1 cellular context compared by ENCODE assay signal in genomic region chr1:230146709-230147108, GRCh38.
TF ChIP-seq lines count a peak whose summit lies in the region.

No MANE protein-coding gene starts in this region.

TF ChIP-seq in H1, 55 proteins besides CTCF, POLR2A, EP300 and RAD21 (continued from another document):
- TF ChIP-seq CTBP2 (IDR thresholded peaks at IDR 0.05; ENCODE audit: borderline replicate concordance, insufficient read depth, insufficient read length, low read length), result no peak
- no peak for TF ChIP-seq RBBP5 (IDR thresholded peaks at IDR 0.05; ENCODE audit: borderline replicate concordance, low read depth, low read length)
- no peak for TF ChIP-seq POLR2AphosphoS5 (IDR thresholded peaks at IDR 0.05; ENCODE audit: low read depth, low read length)
- no peak for TF ChIP-seq CBX8 (IDR thresholded peaks at IDR 0.05; ENCODE audit: borderline replicate concordance, low read depth, low read length)
- TF ChIP-seq SP2 (IDR thresholded peaks at IDR 0.05; ENCODE audit: low read length), result no peak
- TF ChIP-seq E2F6 (IDR thresholded peaks at IDR 0.05), result no peak
